ENCODE assay signal across 31 cellular contexts in genomic region chr5:41043109-41043747, GRCh38. TPM values are rescaled to one million over a fixed set of nuclear protein-coding genes. Genes with fewer than 3 reads are reported as not detected.
"Had no signal": no experiment of that assay in that cellular context is flagged by ENCODE, and none has a peak within 500 bp of the region (broad histone marks: within the 10 kb centered on the region; RNA-seq: fewer than 3 reads in every experiment).

No MANE protein-coding gene starts in this region.

- ATAC-seq: activated CD8-positive, alpha-beta memory T cell treated with anti-CD3 and anti-CD28 coated beads, Interleukin-2, amount 10 ng/mL, durations not matched to agents 7 days and 5 days; activated naive CD4-positive, alpha-beta T cell treated with anti-CD3 and anti-CD28 coated beads, Interleukin-2, amount 50 U/mL, for 72 hours; body of pancreas had no signal

- H3K27me3 ChIP-seq: adrenal gland, body of pancreas, breast epithelium had no signal

- H3K4me2 ChIP-seq: KMS-11 had no signal

- FAIRE-seq: astrocyte had no signal

- H3K27ac ChIP-seq: adrenal gland, body of pancreas, breast epithelium, KMS-11, VCaP had no signal

- H3K9me3 ChIP-seq: adrenal gland, body of pancreas, breast epithelium had no signal

- DNase-seq: activated B cell treated with CpG ODN at 0.5 μM for 24 hours; activated CD4-positive, alpha-beta memory T cell treated with anti-CD3 and anti-CD28 coated beads, Interleukin-2, amount 10 ng/mL, durations not matched to agents 7 days and 5 days; activated CD4-positive, alpha-beta T cell treated with anti-CD3 and anti-CD28 coated beads for 4 hours; activated CD4-positive, alpha-beta T cell treated with anti-CD3 and anti-CD28 coated beads, Interleukin-2, amount 50 U/mL, for 1 hour; activated CD4-positive, CD25-positive, alpha-beta regulatory T cell treated with anti-CD3 and anti-CD28 coated beads, Interleukin-2, amount 50 U/mL, for 72 hours; activated CD8-positive, alpha-beta memory T cell treated with anti-CD3 and anti-CD28 coated beads for 24 hours; activated CD8-positive, alpha-beta memory T cell treated with anti-CD3 and anti-CD28 coated beads, Interleukin-2, amount 10 ng/mL, durations not matched to agents 7 days and 5 days; activated CD8-positive, alpha-beta memory T cell treated with anti-CD3 and anti-CD28 coated beads, Interleukin-2, amount 50 U/mL, for 48 hours; activated gamma-delta T cell; activated naive CD4-positive, alpha-beta T cell treated with anti-CD3 and anti-CD28 coated beads for 36 hours; adrenal gland; body of pancreas; NCI-H1092 treated with DMSO at 0.1 percent for 48 hours; NCI-H1417 treated with DMSO at 0.1 percent for 48 hours; NCI-H187 treated with DMSO at 0.1 percent for 48 hours; NCI-H2081; NCI-H226; NCI-H446 treated with DMSO at 0.1 percent for 48 hours; NCI-H524; Right ventricle myocardium superior; SW 1271; T-helper 1 cell; T-helper 2 cell; T-helper 9 cell had no signal

- H3K4me1 ChIP-seq: adrenal gland, body of pancreas, breast epithelium had no signal

- H3K4me3 ChIP-seq: adrenal gland, body of pancreas, breast epithelium had no signal

- H3K9ac ChIP-seq: KMS-11 had no signal

- H3K36me3 ChIP-seq: adrenal gland, breast epithelium had no signal

RNA-seq across cellular contexts. Expression of gene MROH2B, which starts 27.9 kb away (rescaled TPM):
- total RNA-seq: activated B cell treated with CpG ODN at 0.5 μM for 24 hours; activated CD4-positive, alpha-beta memory T cell treated with anti-CD3 and anti-CD28 coated beads, Interleukin-2, amount 10 ng/mL, durations not matched to agents 7 days and 5 days; activated CD8-positive, alpha-beta memory T cell treated with anti-CD3 and anti-CD28 coated beads, Interleukin-2, amount 10 ng/mL, durations not matched to agents 7 days and 5 days; activated naive CD4-positive, alpha-beta T cell treated with anti-CD3 and anti-CD28 coated beads for 36 hours; activated naive CD4-positive, alpha-beta T cell treated with anti-CD3 and anti-CD28 coated beads, Interleukin-2, amount 50 U/mL, for 72 hours; activated T-helper 2 cell treated with anti-CD3 and anti-CD28 coated beads, Interferon-gamma antibody, Interleukin-2, Interleukin-4, amounts not matched to agents 10 μg/mL and 5 μg/mL and 100 μg/mL, durations not matched to agents 14 hours and 24 hours and 36 hours; astrocyte; body of pancreas; breast epithelium; cardiac septum; Right ventricle myocardium superior had no signal
